ENCODE assay signal across 16 cellular contexts in genomic region chr10:95441547-95441923, GRCh38.
DNase-seq lines count a peak whose midpoint lies in the region; ATAC-seq lines count a peak whose summit lies in the region.
"Had no signal": no experiment of that assay in that cellular context is flagged by ENCODE, and none has a peak within 500 bp of the region (broad histone marks: within the 10 kb centered on the region; RNA-seq: fewer than 3 reads in every experiment).

No MANE protein-coding gene starts in this region.

- ATAC-seq in right cardiac atrium (no peak), left cardiac atrium (no peak), HG02798 (IDR thresholded peaks at IDR 0.05; ENCODE audit: poor library complexity, unreplicated experiment) (peak; percentile 25), HG03575 (IDR thresholded peaks at IDR 0.05; ENCODE audit: extremely low read depth, insufficient number of reproducible peaks, low FRiP score, unreplicated experiment) (peak; percentile 14), GM18868 (IDR thresholded peaks at IDR 0.05; ENCODE audit: unreplicated experiment) (no peak)
- ATAC-seq: activated T-cell treated with anti-CD3 and anti-CD28 coated beads, Interleukin-2, amount 50 U/mL, for 4 hours had no signal

- no peaks in the 10 kb centered on the region for H3K27me3 ChIP-seq in right cardiac atrium (ENCODE audit: control insufficient read depth, insufficient read depth)
- H3K27me3 ChIP-seq: SJCRH30, upper lobe of left lung had no signal

- intact Hi-C loops in right cardiac atrium (cut with DNase I) (no loop called here), left cardiac atrium (cut with DNase I) (no loop called here)

- no peaks in the 10 kb centered on the region for H3K9me3 ChIP-seq in right cardiac atrium (ENCODE audit: control insufficient read depth, low read length)
- H3K9me3 ChIP-seq: SJCRH30, upper lobe of left lung had no signal

- peak overlapping the region; percentile 42 for H3K27ac ChIP-seq in right cardiac atrium (ENCODE audit: low read length)
- H3K27ac ChIP-seq: SJCRH30, skin epidermis, upper lobe of left lung had no signal

- WGBS in right cardiac atrium = 98% methylated on average over 2 of the region's 2 CpGs

- DNase-seq in right cardiac atrium (no peak), left cardiac atrium (no peak)
- no peak for DNase-seq in activated naive CD4-positive, alpha-beta T cell treated with anti-CD3 and anti-CD28 coated beads, Interleukin-2, amount 50 U/mL, for 16 hours
- no peak for DNase-seq in stimulated activated naive CD4-positive, alpha-beta T cell (lab: John Stamatoyannopoulos, UW)
- DNase-seq in stimulated activated CD4-positive, alpha-beta T cell treated with anti-CD3 and anti-CD28 coated beads, Interleukin-4, amount 100 ng/mL, for 24 hours = no peak
- DNase-seq: activated T-cell treated with anti-CD3 and anti-CD28 coated beads, Interleukin-2, amount 50 U/mL, for 4 hours; effector CD4-positive, alpha-beta T cell; H7; NCI-H1105; NCI-H748 treated with DMSO at 0.1 percent for 48 hours; SJCRH30; upper lobe of left lung had no signal

- no peak overlapping the region for H3K4me3 ChIP-seq in right cardiac atrium (ENCODE audit: low read length)
- H3K4me3 ChIP-seq: SJCRH30, skin epidermis, upper lobe of left lung had no signal

- peaks cover 27% of the 10 kb centered on the region for H3K4me1 ChIP-seq in right cardiac atrium (ENCODE audit: control insufficient read depth, insufficient read depth, low read length)

Comparison
In these comparisons a context has a peak if more than half of its experiments do, and no peak if none do; other contexts are left out.
1. ATAC-seq: peak in HG02798 (single experiment) and HG03575 (single experiment); none in right cardiac atrium (0 of 2), left cardiac atrium (0 of 2) and GM18868 (single experiment).